In genomic region chr2:197042613-197043248, GRCh38 we compare ENCODE assay signal across 13 cellular contexts.
DNase-seq lines count a peak whose midpoint lies in the region; ATAC-seq, FAIRE-seq and TF ChIP-seq lines count a peak whose summit lies in the region.
"Had no signal": no experiment of that assay in that cellular context is flagged by ENCODE, and none has a peak within 500 bp of the region (broad histone marks: within the 10 kb centered on the region; RNA-seq: fewer than 3 reads in every experiment).

No MANE protein-coding gene starts in this region.

- TF ChIP-seq CTCF in D721Med (IDR thresholded peaks at IDR 0.05; ENCODE audit: insufficient read depth, missing control alignments) (no peak), foreskin keratinocyte (conservative IDR thresholded peaks at IDR 0.05) (no peak)

- ATAC-seq in GM18868 (IDR thresholded peaks at IDR 0.05; ENCODE audit: unreplicated experiment) = peak; percentile 47
- ATAC-seq in HG03175 (IDR thresholded peaks at IDR 0.05; ENCODE audit: unreplicated experiment) = peak; percentile 60
- no peak for ATAC-seq in foreskin keratinocyte
- ATAC-seq in HG03342 (IDR thresholded peaks at IDR 0.05; ENCODE audit: unreplicated experiment) = no peak

- peaks cover 26% of the 10 kb centered on the region for H3K4me1 Mint-ChIP-seq in activated naive CD8-positive, alpha-beta T cell (ENCODE audit: low read depth)

- H3K27me3 ChIP-seq in foreskin keratinocyte = no peaks in the 10 kb centered on the region
- H3K27me3 ChIP-seq: neutrophil had no signal

- H3K27me3 Mint-ChIP-seq in activated naive CD8-positive, alpha-beta T cell = no peaks in the 10 kb centered on the region

- no peaks in the 10 kb centered on the region for H3K9me3 Mint-ChIP-seq in activated naive CD8-positive, alpha-beta T cell (ENCODE audit: low read depth)

- peak overlapping the region; percentile 84 for H3K27ac Mint-ChIP-seq in activated naive CD8-positive, alpha-beta T cell

- peaks cover 15% of the 10 kb centered on the region for H3K36me3 Mint-ChIP-seq in activated naive CD8-positive, alpha-beta T cell

- H3K27ac ChIP-seq in foreskin keratinocyte = no peak overlapping the region
- H3K27ac ChIP-seq: neutrophil had no signal

- peak; percentile 86 for FAIRE-seq in D721Med (lab: Jason Lieb, UNC)
- FAIRE-seq: frontal cortex had no signal

- H3K4me1 ChIP-seq in foreskin keratinocyte = no peaks in the 10 kb centered on the region

- DNase-seq in D721Med (ENCODE audit: insufficient read length, low spot score) (no peak), foreskin melanocyte (no peak), foreskin keratinocyte (no peak)
- DNase-seq: activated CD4-positive, alpha-beta T cell treated with anti-CD3 and anti-CD28 coated beads, Interleukin-2, amount 50 U/mL, for 4 hours; anterior cingulate cortex; H7; stimulated activated CD4-positive, alpha-beta T cell treated with anti-CD3 and anti-CD28 coated beads, Interleukin-15, amount 100 ng/mL, for 24 hours had no signal

- H3K4me3 Mint-ChIP-seq in activated naive CD8-positive, alpha-beta T cell = no peak overlapping the region

Comparison
In these comparisons a context has a peak if more than half of its experiments do, and no peak if none do; other contexts are left out.
1. ATAC-seq: peak in GM18868 (single experiment) and HG03175 (single experiment); none in foreskin keratinocyte (single experiment) and HG03342 (single experiment).